In genomic region chr2:226799976-226800940, GRCh38 we compare ENCODE assay signal across 8 cellular contexts. TPM values are rescaled to one million over a fixed set of nuclear protein-coding genes. Genes with fewer than 3 reads are reported as not detected.
A peak's percentile ranks its signal among the peaks of the same experiment; 100 is the strongest.
DNase-seq lines count a peak whose midpoint lies in the region; ATAC-seq and TF ChIP-seq lines count a peak whose summit lies in the region.

No MANE protein-coding gene starts in this region.

- H3K27me3 ChIP-seq in HCT116 (ENCODE audit: insufficient read depth, low read length): no peaks in the 10 kb centered on the region
- H3K27me3 ChIP-seq in trophoblast cell (ENCODE audit: insufficient read depth, low read length): no peaks in the 10 kb centered on the region

- peak overlapping the region; percentile 72 for H2BK12ac ChIP-seq in trophoblast cell (ENCODE audit: low read length)

- H2AK5ac ChIP-seq in trophoblast cell (ENCODE audit: low read length): peak overlapping the region; percentile 22

- H3K9ac ChIP-seq in HCT116 (ENCODE audit: low read length): peak overlapping the region; percentile 87
- H3K9ac ChIP-seq in trophoblast cell (ENCODE audit: low read length): peak overlapping the region; percentile 17

- H3K14ac ChIP-seq in trophoblast cell (ENCODE audit: low read length): peak overlapping the region; percentile 59

- H3K9me2 ChIP-seq in HCT116 (ENCODE audit: insufficient read depth): no peaks in the 10 kb centered on the region

- DNase-seq in AG08396 (ENCODE audit: low spot score) (peak; percentile 17), HCT116 (ENCODE audit: low read depth, low spot score) (no peak), Right ventricle myocardium superior (peak; percentile 61), trophoblast cell (no peak), NAMALWA (ENCODE audit: low spot score) (no peak), AG20443 (ENCODE audit: low spot score) (no peak)
- peak; percentile 57 for DNase-seq in activated CD8-positive, alpha-beta memory T cell treated with anti-CD3 and anti-CD28 coated beads, Interleukin-2, amount 50 U/mL, for 48 hours

- H3K9me3 ChIP-seq in HCT116 (ENCODE audit: control insufficient read depth in 1 of 2, insufficient read depth in 1 of 2, low read depth in 1 of 2, low read length in 2 of 2) (peaks cover 0 to 22% of the 10 kb centered on the region in 2 experiments; a peak in 1 of 4 replicates), trophoblast cell (ENCODE audit: insufficient read depth, low read depth, low read length) (peaks cover 4% of the 10 kb centered on the region)

- intact Hi-C loops in HCT116 (cut with micrococcal nuclease) (loop anchor here (2.0 to 10.0 kb wide), 5 partner anchors 149 to 913 kb away; no protein-coding TSS in a partner anchor), Right ventricle myocardium superior (cut with DNase I) (loop anchor here (2.0 to 10.0 kb wide), 7 partner anchors 75 to 1135 kb away; no protein-coding TSS in a partner anchor)

- H2BK120ac ChIP-seq in trophoblast cell (ENCODE audit: insufficient read depth, low read length, poor library complexity): peak overlapping the region; percentile 62

- no peaks in the 10 kb centered on the region for H4K20me1 ChIP-seq in HCT116 (ENCODE audit: insufficient read depth)

- RAD21 ChIA-PET in HCT116 (lab: Charles Lee; ENCODE audit: low non-redundant PET in 1 of 2, low total read pairs in 2 of 2, uncharacterized antibody in 2 of 2, unreplicated experiment in 2 of 2): interaction anchor here (1.1 to 2.1 kb wide), 3 partner anchors 147 to 1131 kb away, joined by 3 to 8 read pairs (median 3); no protein-coding TSS in a partner anchor

- H3K4me1 ChIP-seq in HCT116 (ENCODE audit: control insufficient read depth in 1 of 2, insufficient read depth in 2 of 2, low read length in 2 of 2) (peaks cover 31 to 82% of the 10 kb centered on the region in 2 experiments; a peak in 3 of 4 replicates), trophoblast cell (ENCODE audit: control insufficient read depth in 1 of 2, insufficient read depth in 2 of 2, low read length in 2 of 2) (peaks cover 34 to 36% of the 10 kb centered on the region in 2 experiments)

- 0 out of 6 replicates have a peak, but pooled peaks of 1 of the 3 experiments have one; percentile 29 for TF ChIP-seq CTCF in HCT116 (IDR thresholded peaks at IDR 0.05 in 2 of 3, conservative IDR thresholded peaks at IDR 0.05 in 1 of 3; ENCODE audit: borderline replicate concordance in 1 of 3, insufficient read depth in 1 of 3, low read depth in 2 of 3, low read length in 2 of 3)

- peak overlapping the region; percentile 74 for H3K18ac ChIP-seq in trophoblast cell (ENCODE audit: low read length)

- H3K36me3 ChIP-seq in HCT116 (ENCODE audit: control insufficient read depth in 1 of 2, insufficient read depth in 2 of 2, low read length in 2 of 2) (peaks cover 0 to 36% of the 10 kb centered on the region in 2 experiments; a peak in 1 of 4 replicates), trophoblast cell (ENCODE audit: control insufficient read depth in 1 of 2, insufficient read depth in 2 of 2, low read length in 2 of 2) (peaks cover 26% of the 10 kb centered on the region in 2 experiments)

- H3K4me2 ChIP-seq in HCT116 (ENCODE audit: low read length): peak overlapping the region; percentile 95
- H3K4me2 ChIP-seq in trophoblast cell (ENCODE audit: low read length): peak overlapping the region; percentile 65

- WGBS in trophoblast cell (ENCODE audit: extremely low coverage, insufficient coverage, insufficient read length): no CpG with 5 or more reads among the region's 39 CpGs

- H4K12ac ChIP-seq in trophoblast cell (ENCODE audit: low read depth, low read length): peak overlapping the region; percentile 59

- no peak overlapping the region for H3K23ac ChIP-seq in trophoblast cell (ENCODE audit: low read length)

- CTCF ChIA-PET in HCT116 (lab: Charles Lee): interaction anchor here (0.6 to 3.5 kb wide), 8 partner anchors 39 to 1282 kb away, joined by 3 to 12 read pairs (median 4); no protein-coding TSS in a partner anchor

- TSS peak; percentile 69 for BruUV-seq in HCT116 (replicated peaks; lab: Mats Ljungman, UMichigan)

- TF ChIP-seq RAD21 in HCT116 (IDR thresholded peaks at IDR 0.05; ENCODE audit: low read depth): no peak

- ATAC-seq in HCT116 (peak; percentile 43), Right ventricle myocardium superior (ENCODE audit: poor library complexity) (no peak)
- ATAC-seq in activated CD4-positive, CD25-positive, alpha-beta regulatory T cell treated with anti-CD3 and anti-CD28 coated beads, Interleukin-2, amount 50 U/mL, for 24 hours: no peak

- H3K79me1 ChIP-seq in trophoblast cell (ENCODE audit: low read length): peaks cover 20% of the 10 kb centered on the region

- peak; percentile 57 for TF ChIP-seq POLR2A in HCT116 (IDR thresholded peaks at IDR 0.05; ENCODE audit: borderline replicate concordance, extremely low read depth, insufficient read depth, insufficient read length)

- POLR2A ChIA-PET in HCT116 (lab: Charles Lee): interaction anchor here (1.0 to 2.1 kb wide), 3 partner anchors 127 to 189 kb away, joined by 3 to 10 read pairs (median 8); no protein-coding TSS in a partner anchor

- peak overlapping the region; percentile 88 for H3K27ac ChIP-seq in HCT116 (ENCODE audit: low read depth, low read length)
- H3K27ac ChIP-seq in trophoblast cell (ENCODE audit: low read depth, low read length): peak overlapping the region; percentile 81

- peaks cover 51% of the 10 kb centered on the region for H3K79me2 ChIP-seq in HCT116 (ENCODE audit: insufficient read depth, low read length)
- peaks cover 38% of the 10 kb centered on the region for H3K79me2 ChIP-seq in trophoblast cell (ENCODE audit: control insufficient read depth, insufficient read depth, low read length, poor library complexity)

- H2AFZ ChIP-seq in HCT116 (ENCODE audit: low read depth, low read length, poor library complexity, severe bottlenecking) (no peak overlapping the region), trophoblast cell (ENCODE audit: insufficient read depth, low read length, poor library complexity) (peak overlapping the region; percentile 98)

- H3K4ac ChIP-seq in trophoblast cell (ENCODE audit: low read depth, low read length): peak overlapping the region; percentile 67

- H3K4me3 ChIP-seq in HCT116 (replicated peaks in 1 of 2; ENCODE audit: low read depth in 1 of 2, low read length in 2 of 2) (peak overlapping the region; percentile 23 to 71), trophoblast cell (ENCODE audit: low read depth, low read length) (peak overlapping the region; percentile 59)

- peak overlapping the region; percentile 77 for H4K8ac ChIP-seq in trophoblast cell (ENCODE audit: low read depth, low read length)

- peak overlapping the region; percentile 47 for H4K91ac ChIP-seq in trophoblast cell (ENCODE audit: low read depth, low read length)

- H2BK5ac ChIP-seq in trophoblast cell (ENCODE audit: low read depth, low read length, poor library complexity): peak overlapping the region; percentile 58

TF ChIP-seq in HCT116, 20 proteins besides CTCF, POLR2A, EP300 and RAD21:
- TF ChIP-seq CEBPB (IDR thresholded peaks at IDR 0.05; ENCODE audit: low read depth) (no peak), CBX3 (IDR thresholded peaks at IDR 0.05; ENCODE audit: low read depth) (no peak), ELF1 (IDR thresholded peaks at IDR 0.05; ENCODE audit: borderline replicate concordance, low read depth) (no peak), EZH2 (IDR thresholded peaks at IDR 0.05) (no peak), ZBTB33 (IDR thresholded peaks at IDR 0.05; ENCODE audit: extremely low read depth, insufficient replicate concordance, low read length) (no peak), ZNF274 (IDR thresholded peaks at IDR 0.05; ENCODE audit: low read depth, low read length) (no peak), EGR1 (IDR thresholded peaks at IDR 0.05; ENCODE audit: low read depth) (no peak), ZFX (IDR thresholded peaks at IDR 0.05) (no peak)

RNA-seq across cellular contexts. Expression of gene IRS1, which starts 0.6 kb away (rescaled TPM):
- total RNA-seq in HCT116 (2021; ENCODE audit: unreplicated experiment) (88.8 TPM), Right ventricle myocardium superior (17.6 TPM)
- 39.4 and 44.1 TPM in 2 replicates for polyA plus RNA-seq in HCT116 (2012)
- polyA plus RNA-seq in trophoblast cell (2013): 22.0 and 23.0 TPM in 2 replicates

RNA-seq across cellular contexts. Expression of gene RHBDD1, which starts 35.6 kb away (rescaled TPM):
- total RNA-seq in HCT116 (2021; ENCODE audit: unreplicated experiment) (73.8 TPM), Right ventricle myocardium superior (29.5 TPM)
- 24.7 and 33.1 TPM in 2 replicates for polyA plus RNA-seq in HCT116 (2012)
- polyA plus RNA-seq in trophoblast cell (2013): 16.9 and 17.3 TPM in 2 replicates

Comparison
In these comparisons a context has a peak if more than half of its experiments do, and no peak if none do; other contexts are left out.
1. DNase-seq: peak in AG08396 (single experiment), activated CD8-positive, alpha-beta memory T cell treated with anti-CD3 and anti-CD28 coated beads, Interleukin-2, amount 50 U/mL, for 48 hours (single experiment) and Right ventricle myocardium superior (single experiment); none in HCT116 (single experiment), trophoblast cell (0 of 2), NAMALWA (single experiment) and AG20443 (single experiment).